Comparison of ENCODE assay signal across 11 cellular contexts in the genomic region with DNA sequence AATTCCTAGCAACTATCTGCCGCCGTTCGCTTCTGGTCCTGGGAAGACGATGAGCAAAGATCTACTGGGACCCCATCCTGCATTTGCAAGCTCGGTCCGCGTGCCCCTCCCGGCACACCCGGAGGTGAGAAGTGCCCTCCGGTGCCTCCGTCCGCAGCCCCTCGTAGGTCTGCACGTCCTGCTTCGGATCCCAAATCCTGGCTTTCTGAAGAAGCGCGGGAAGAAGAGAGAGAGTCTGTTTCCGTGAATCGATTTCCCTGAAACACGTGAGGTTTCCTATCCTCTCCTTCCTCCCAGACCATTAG. TPM values are rescaled to one million over a fixed set of nuclear protein-coding genes. Genes with fewer than 3 reads are reported as not detected.
DNase-seq lines count a peak whose midpoint lies in the region; ATAC-seq and TF ChIP-seq lines count a peak whose summit lies in the region.
"Had no signal": no experiment of that assay in that cellular context is flagged by ENCODE, and none has a peak within 500 bp of the region (broad histone marks: within the 10 kb centered on the region; RNA-seq: fewer than 3 reads in every experiment).

No MANE protein-coding gene starts in this region.

- in situ Hi-C loops in gastrocnemius medialis (cut with MboI; ENCODE audit: low sequenced_read_pairs in 4 of 4): loop anchor here (10.0 to 25.0 kb wide), 8 partner anchors 369 to 976 kb away; no protein-coding TSS in a partner anchor

- WGBS in gastroesophageal sphincter (ENCODE audit: low coverage in 1 of 2), 2 donors: 21 to 32% methylated on average over 12 to 13 of the region's 20 CpGs

- no peak for TF ChIP-seq EP300 in gastroesophageal sphincter (IDR thresholded peaks at IDR 0.05)

- H3K9me3 ChIP-seq in gastroesophageal sphincter (no peaks in the 10 kb centered on the region), gastrocnemius medialis (no peaks in the 10 kb centered on the region)

- ATAC-seq in gastroesophageal sphincter: no peak
- no peak for ATAC-seq in gastrocnemius medialis
- ATAC-seq in HG03354 (IDR thresholded peaks at IDR 0.05; ENCODE audit: poor library complexity, severe bottlenecking, unreplicated experiment): no peak

- TF ChIP-seq CTCF in VCaP (conservative IDR thresholded peaks at IDR 0.05) (no peak), gastroesophageal sphincter (IDR thresholded peaks at IDR 0.05) (no peak), gastrocnemius medialis (IDR thresholded peaks at IDR 0.05 in 4 of 5, conservative IDR thresholded peaks at IDR 0.05 in 1 of 5) (no peak)

- CTCF ChIA-PET in HEK293T (lab: Yijun Ruan, JAX): interaction anchor here (0.6 to 1.2 kb wide), 3 partner anchors 15 to 961 kb away, joined by 3 to 4 read pairs (median 3); no protein-coding TSS in a partner anchor

- H3K27me3 ChIP-seq in gastroesophageal sphincter (peaks cover 5% of the 10 kb centered on the region), gastrocnemius medialis (peaks cover 0 to 27% (median 13%) of the 10 kb centered on the region in 3 donors)

- H3K4me1 ChIP-seq in gastroesophageal sphincter (peaks cover 0 to 46% (median 13%) of the 10 kb centered on the region in 3 donors), gastrocnemius medialis (peaks cover 6 to 26% of the 10 kb centered on the region in 2 donors)

- TF ChIP-seq POLR2A in gastroesophageal sphincter (IDR thresholded peaks at IDR 0.05) (no peak), gastrocnemius medialis (IDR thresholded peaks at IDR 0.05) (no peak)

- peak; percentile 16 for DNase-seq in ELR (ENCODE audit: low read depth)
- DNase-seq in gastrocnemius medialis: no peak
- no peak for DNase-seq in NCI-H748 treated with DMSO at 0.1 percent for 48 hours (lab: John Stamatoyannopoulos, UW)
- DNase-seq in HEK293T (ENCODE audit: extremely low spot score): no peak
- no peak for DNase-seq in epidermal melanocyte (ENCODE audit: insufficient read length, low spot score)

- intact Hi-C loops in gastrocnemius medialis (cut with DNase I; ENCODE audit: low total_unique reads): loop anchor here (1.0 to 5.0 kb wide), 4 partner anchors 377 to 841 kb away; no protein-coding TSS in a partner anchor

- H3K36me3 ChIP-seq in gastroesophageal sphincter (no peaks in the 10 kb centered on the region), gastrocnemius medialis (no peaks in the 10 kb centered on the region)

- H3K27ac ChIP-seq in VCaP (peak overlapping the region; percentile 49; the same call in 1 of the 2 replicates), gastroesophageal sphincter (peak overlapping the region in 3 of 4 donors; percentile 72 to 97 (median 89)), gastrocnemius medialis (no peak overlapping the region)
- H3K27ac ChIP-seq: epithelial cell of prostate, HL-60 had no signal

- peak overlapping the region; percentile 55 to 65 for H3K4me3 ChIP-seq in gastroesophageal sphincter
- peak overlapping the region; percentile 58 to 92 (median 62) for H3K4me3 ChIP-seq in gastrocnemius medialis

- POLR2A ChIA-PET in HEK293T (lab: Yijun Ruan, JAX): no interaction called here

TF ChIP-seq in HEK293T, 16 proteins besides CTCF, POLR2A, EP300 and RAD21:
- no peak for TF ChIP-seq CTBP1 (IDR thresholded peaks at IDR 0.05; ENCODE audit: borderline replicate concordance)
- TF ChIP-seq ARNT (IDR thresholded peaks at IDR 0.05): no peak
- TF ChIP-seq BHLHE40 (IDR thresholded peaks at IDR 0.05; ENCODE audit: borderline replicate concordance): no peak
- TF ChIP-seq FOXA1 (IDR thresholded peaks at IDR 0.05): no peak
- no peak for TF ChIP-seq ZNF384 (IDR thresholded peaks at IDR 0.05)
- TF ChIP-seq, protein P1, sequence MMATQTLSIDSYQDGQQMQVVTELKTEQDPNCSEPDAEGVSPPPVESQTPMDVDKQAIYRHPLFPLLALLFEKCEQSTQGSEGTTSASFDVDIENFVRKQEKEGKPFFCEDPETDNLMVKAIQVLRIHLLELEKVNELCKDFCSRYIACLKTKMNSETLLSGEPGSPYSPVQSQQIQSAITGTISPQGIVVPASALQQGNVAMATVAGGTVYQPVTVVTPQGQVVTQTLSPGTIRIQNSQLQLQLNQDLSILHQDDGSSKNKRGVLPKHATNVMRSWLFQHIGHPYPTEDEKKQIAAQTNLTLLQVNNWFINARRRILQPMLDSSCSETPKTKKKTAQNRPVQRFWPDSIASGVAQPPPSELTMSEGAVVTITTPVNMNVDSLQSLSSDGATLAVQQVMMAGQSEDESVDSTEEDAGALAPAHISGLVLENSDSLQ (IDR thresholded peaks at IDR 0.05): no peak
- TF ChIP-seq SP1 (IDR thresholded peaks at IDR 0.05): no peak
- TF ChIP-seq LEF1 (IDR thresholded peaks at IDR 0.05; ENCODE audit: borderline replicate concordance): no peak
- TF ChIP-seq SUZ12 (IDR thresholded peaks at IDR 0.05): no peak
- TF ChIP-seq FOXM1 (IDR thresholded peaks at IDR 0.05; ENCODE audit: borderline replicate concordance): no peak
- TF ChIP-seq FOXK2 (IDR thresholded peaks at IDR 0.05): no peak
- no peak for TF ChIP-seq HDGF (IDR thresholded peaks at IDR 0.05; ENCODE audit: borderline replicate concordance)
- TF ChIP-seq TARDBP (IDR thresholded peaks at IDR 0.05): no peak
- TF ChIP-seq NFRKB (IDR thresholded peaks at IDR 0.05): no peak
- no peak for TF ChIP-seq L3MBTL2 (conservative IDR thresholded peaks at IDR 0.05)
- TF ChIP-seq ELF4 (IDR thresholded peaks at IDR 0.05): no peak

RNA-seq across cellular contexts. Expression of a gene that starts 5.0 kb away (rescaled TPM):
- total RNA-seq in gastroesophageal sphincter: 10 to 100 TPM; 30.7 to 75.0 (median 50.7) TPM
- 1 to 10 TPM in 3 of 4 donors, under 1 TPM in 1; 0.80 to 4.3 (median 3.3) TPM for total RNA-seq in gastrocnemius medialis
- total RNA-seq: T-helper 1 cell treated with Interleukin-12 subunit alpha and Interleukin-12 subunit beta and Interleukin-4 antibody, amounts not matched to agents 30 ng/mL and 1 ng/mL, for 36 hours had no signal

Comparison
In these comparisons a context has a peak if more than half of its experiments do, and no peak if none do; other contexts are left out.
1. H3K27ac ChIP-seq: peak in VCaP (single experiment) and gastroesophageal sphincter (3 of 4); none in gastrocnemius medialis (0 of 4).
2. RNA of a gene that starts 5.0 kb away (total RNA-seq): 30.7 to 75.0 TPM in gastroesophageal sphincter; 0.80 to 4.3 TPM in gastrocnemius medialis; every median in the first group is over 4 times any median in the second.